18 cellular contexts compared by ENCODE assay signal in genomic region chr1:164645921-164646320, GRCh38.
DNase-seq lines count a peak whose midpoint lies in the region; ATAC-seq and TF ChIP-seq lines count a peak whose summit lies in the region.
"Had no signal": no experiment of that assay in that cellular context is flagged by ENCODE, and none has a peak within 500 bp of the region (broad histone marks: within the 10 kb centered on the region; RNA-seq: fewer than 3 reads in every experiment).

No MANE protein-coding gene starts in this region.

- no peak for TF ChIP-seq CTCF in brain (conservative IDR thresholded peaks at IDR 0.05)
- no peak for TF ChIP-seq CTCF in neural progenitor cell (IDR thresholded peaks at IDR 0.05)
- no peak for TF ChIP-seq CTCF in uterus (IDR thresholded peaks at IDR 0.05)
- no peak for TF ChIP-seq CTCF in spleen (IDR thresholded peaks at IDR 0.05 in 8 of 11, conservative IDR thresholded peaks at IDR 0.05 in 3 of 11)

- H3K9ac ChIP-seq in HUES64 (ENCODE audit: low read depth, low read length), result no peak overlapping the region
- no peak overlapping the region for H3K9ac ChIP-seq in neural progenitor cell

- H3K4me1 ChIP-seq in HUES64 (ENCODE audit: insufficient read depth, low read length) (peaks cover 61% of the 10 kb centered on the region), neural progenitor cell (peaks cover 38% of the 10 kb centered on the region), uterus (peaks cover 17 to 25% of the 10 kb centered on the region in 2 donors), spleen (peaks cover 0 to 14% (median 2%) of the 10 kb centered on the region in 6 donors)

- DNase-seq in neural progenitor cell (ENCODE audit: low spot score) (no peak), uterus (no peak), spleen (no peak)
- DNase-seq: AML-193, DMS79 treated with DMSO at 0.1 percent for 48 hours, IMR-90, NCI-H1417, NCI-H1930, NCI-H226, NCI-H524, NCI-H82, OCI-M1, SHP77 had no signal

- H3K27me3 ChIP-seq in HUES64 (ENCODE audit: insufficient read depth, low read length), result no peaks in the 10 kb centered on the region
- H3K27me3 ChIP-seq in neural progenitor cell, result no peaks in the 10 kb centered on the region
- H3K27me3 ChIP-seq in uterus, result no peaks in the 10 kb centered on the region
- peaks cover 0 to 1% (median 0%) of the 10 kb centered on the region in 7 donors for H3K27me3 ChIP-seq in spleen (replicated peaks in 1 of 7)

- H3K27me3 Mint-ChIP-seq in brain (peaks cover 3% of the 10 kb centered on the region), neural progenitor cell (ENCODE audit: insufficient read depth, low read depth) (peaks cover 2% of the 10 kb centered on the region)

- peak overlapping the region; percentile 12 for H3K27ac ChIP-seq in HUES64 (ENCODE audit: low read depth, low read length)
- no peak overlapping the region for H3K27ac ChIP-seq in neural progenitor cell
- peak overlapping the region; percentile 83 to 89 for H3K27ac ChIP-seq in uterus
- no peak overlapping the region for H3K27ac ChIP-seq in spleen
- H3K27ac ChIP-seq: C4-2B had no signal

- H3K4me2 ChIP-seq in neural progenitor cell, result peak overlapping the region; percentile 33

- H3K36me3 Mint-ChIP-seq in brain (peaks cover 40% of the 10 kb centered on the region), neural progenitor cell (peaks cover 16% of the 10 kb centered on the region)

- H3K4me3 ChIP-seq in HUES64 (ENCODE audit: low read length) (no peak overlapping the region), neural progenitor cell (no peak overlapping the region), uterus (no peak overlapping the region), spleen (no peak overlapping the region)

- intact Hi-C loops in uterus (cut with DNase I; ENCODE audit: low total_unique reads) (no loop called here), spleen (cut with DNase I; ENCODE audit: low total_unique reads) (no loop called here)

- H3K36me3 ChIP-seq in HUES64 (ENCODE audit: insufficient read depth, low read length) (peaks cover 19% of the 10 kb centered on the region), neural progenitor cell (no peaks in the 10 kb centered on the region), uterus (no peaks in the 10 kb centered on the region), spleen (no peaks in the 10 kb centered on the region)

- no peak for TF ChIP-seq POLR2A in uterus (IDR thresholded peaks at IDR 0.05)
- TF ChIP-seq POLR2A in spleen (IDR thresholded peaks at IDR 0.05), result no peak

- H4K20me1 ChIP-seq in neural progenitor cell (ENCODE audit: low read depth), result peaks cover 69% of the 10 kb centered on the region

- peak overlapping the region; percentile 91 to 99 (median 92) for H3K27ac Mint-ChIP-seq in brain
- peak overlapping the region; percentile 97 for H3K27ac Mint-ChIP-seq in neural progenitor cell

- ATAC-seq in HG03442 (IDR thresholded peaks at IDR 0.05; ENCODE audit: unreplicated experiment) (no peak), GM21381 (IDR thresholded peaks at IDR 0.05; ENCODE audit: unreplicated experiment) (no peak)

- H3K9me3 ChIP-seq in HUES64 (ENCODE audit: insufficient read depth, low read depth, low read length), result no peaks in the 10 kb centered on the region
- no peaks in the 10 kb centered on the region for H3K9me3 ChIP-seq in neural progenitor cell (ENCODE audit: low read depth)
- H3K9me3 ChIP-seq in uterus, result no peaks in the 10 kb centered on the region
- H3K9me3 ChIP-seq in spleen, result no peaks in the 10 kb centered on the region

- H3F3A ChIP-seq in neural progenitor cell (ENCODE audit: low read depth), result peaks cover 6% of the 10 kb centered on the region

- H3K4me3 Mint-ChIP-seq in brain (peak overlapping the region in 1 of 5 experiments; percentile 80), neural progenitor cell (no peak overlapping the region)

- no peaks in the 10 kb centered on the region for H3K9me3 Mint-ChIP-seq in brain
- peaks cover 2% of the 10 kb centered on the region for H3K9me3 Mint-ChIP-seq in neural progenitor cell

- WGBS in HUES64, result 98% methylated on average over 2 of the region's 2 CpGs
- WGBS in spleen, 5 donors, result 92 to 100% (median 94%) methylated on average over 2 of the region's 2 CpGs

- H3K4me1 Mint-ChIP-seq in brain (peaks cover 95% of the 10 kb centered on the region), neural progenitor cell (peaks cover 82% of the 10 kb centered on the region)

- no peak overlapping the region for H2AFZ ChIP-seq in neural progenitor cell (replicated peaks)

- peaks cover 97% of the 10 kb centered on the region for H3K79me2 ChIP-seq in neural progenitor cell (ENCODE audit: low read depth)

Comparison
In these comparisons a context has a peak if more than half of its experiments do, and no peak if none do; other contexts are left out.
1. H3K27ac ChIP-seq: peak in HUES64 (single experiment) and uterus (2 of 2); none in neural progenitor cell (single experiment) and spleen (0 of 8).